20 cellular contexts compared by ENCODE assay signal in the genomic region with DNA sequence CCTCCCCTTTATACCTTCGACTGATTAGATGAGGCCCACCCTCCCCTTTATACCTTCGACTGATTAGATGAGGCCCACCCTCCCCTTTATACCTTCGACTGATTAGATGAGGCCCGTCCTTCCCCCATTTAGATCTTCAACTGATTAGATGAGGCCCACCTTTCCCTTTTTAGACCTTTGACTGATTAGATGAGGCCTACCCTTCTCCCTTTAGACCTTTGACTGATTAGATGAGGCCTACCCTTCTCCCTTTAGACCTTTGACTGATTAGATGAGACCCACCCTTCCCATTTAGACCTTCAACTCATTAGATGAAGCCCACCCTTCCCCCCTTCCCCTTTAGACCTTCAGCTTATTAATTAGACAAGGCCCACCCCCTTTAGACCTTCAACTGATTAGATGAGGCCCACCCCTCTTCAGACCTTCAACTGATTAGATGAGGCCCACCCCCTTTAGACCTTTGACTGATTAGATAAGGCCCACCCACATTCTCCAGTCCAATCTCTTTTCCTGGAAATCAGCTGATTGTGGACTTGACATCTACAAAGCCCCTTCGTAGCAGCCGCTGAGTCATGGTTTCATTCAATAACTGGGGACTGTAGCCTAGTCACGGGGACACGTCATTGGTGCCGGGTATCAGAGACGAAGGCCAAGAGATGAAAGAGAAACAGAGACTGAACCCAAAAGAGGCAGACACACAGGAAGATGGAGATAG. TPM values are rescaled to one million over a fixed set of nuclear protein-coding genes. Genes with fewer than 3 reads are reported as not detected.
DNase-seq lines count a peak whose midpoint lies in the region; ATAC-seq, FAIRE-seq and TF ChIP-seq lines count a peak whose summit lies in the region.
"Had no signal": no experiment of that assay in that cellular context is flagged by ENCODE, and none has a peak within 500 bp of the region (broad histone marks: within the 10 kb centered on the region; RNA-seq: fewer than 3 reads in every experiment).

No MANE protein-coding gene starts in this region.

- FAIRE-seq in pancreas (lab: Jason Lieb, UNC): no peak
- FAIRE-seq: HTR-8/SVneo had no signal

- H3K27ac Mint-ChIP-seq in activated CD4-positive, alpha-beta T cell treated with anti-CD3 and anti-CD28 coated beads for 36 hours: no peak overlapping the region
- H3K27ac Mint-ChIP-seq in CD14-positive monocyte (peak overlapping the region in 6 of 7 donors; percentile 40 to 73 (median 59)), natural killer cell (no peak overlapping the region)
- no peak overlapping the region for H3K27ac Mint-ChIP-seq in activated T-helper 17 cell treated with anti-CD3 and anti-CD28 coated beads, Interleukin-2, amount 50 U/mL, for 72 hours
- H3K27ac Mint-ChIP-seq: CD8-positive, alpha-beta memory T cell had no signal

- 81 to 83% methylated on average over 10 of the region's 10 CpGs for WGBS in pancreas, 2 donors

- POLR2A ChIA-PET in activated CD4-positive, alpha-beta T cell treated with anti-CD3 and anti-CD28 coated beads for 36 hours (lab: Charles Lee): no interaction called here

- ATAC-seq in activated CD4-positive, alpha-beta T cell treated with anti-CD3 and anti-CD28 coated beads for 36 hours: peak; percentile 16
- peak; percentile 59 for ATAC-seq in activated T-helper 17 cell treated with anti-CD3 and anti-CD28 coated beads, Interleukin-2, amount 50 U/mL, for 72 hours (replicated peaks)
- ATAC-seq in natural killer cell (peak in 1 of 3 donors; percentile 34), pancreas (no peak), upper lobe of right lung (no peak)

- H3K4me3 ChIP-seq in pancreas (no peak overlapping the region), upper lobe of right lung (no peak overlapping the region)

- CTCF ChIA-PET in activated CD4-positive, alpha-beta T cell treated with anti-CD3 and anti-CD28 coated beads for 36 hours (lab: Charles Lee): no interaction called here

- H3K27ac ChIP-seq in pancreas: no peak overlapping the region
- H3K27ac ChIP-seq in upper lobe of right lung: no peak overlapping the region
- H3K27ac ChIP-seq: HL-60 had no signal

- no peaks in the 10 kb centered on the region for H3K27me3 ChIP-seq in pancreas
- H3K27me3 ChIP-seq in upper lobe of right lung: no peaks in the 10 kb centered on the region

- H3K36me3 ChIP-seq in pancreas: no peaks in the 10 kb centered on the region
- H3K36me3 ChIP-seq in upper lobe of right lung: no peaks in the 10 kb centered on the region

- no peak for DNase-seq in activated CD4-positive, alpha-beta T cell treated with anti-CD3 and anti-CD28 coated beads for 36 hours
- DNase-seq in activated CD4-positive, alpha-beta T cell treated with anti-CD3 and anti-CD28 coated beads, Interleukin-2, amount 50 U/mL, for 1 hour: no peak
- no peak for DNase-seq in CD14-positive monocyte (ENCODE audit: low spot score)
- DNase-seq in natural killer cell: peak; percentile 23
- no peak for DNase-seq in GM10266 (ENCODE audit: extremely low spot score)
- DNase-seq in pancreas: no peak
- no peak for DNase-seq in upper lobe of right lung
- DNase-seq: 8988T; CD8-positive, alpha-beta memory T cell; DMS79 treated with DMSO at 0.1 percent for 48 hours; HCEC 1CT; NCI-H1417 treated with DMSO at 0.1 percent for 48 hours; NCI-H2029 treated with DMSO at 0.1 percent for 48 hours; NCI-H748 treated with DMSO at 0.1 percent for 48 hours; OCI-M1 had no signal

- H3K27me3 Mint-ChIP-seq in activated CD4-positive, alpha-beta T cell treated with anti-CD3 and anti-CD28 coated beads for 36 hours: no peaks in the 10 kb centered on the region
- H3K27me3 Mint-ChIP-seq in CD14-positive monocyte (ENCODE audit: low read depth in 3 of 3) (peaks cover 0 to 5% (median 0%) of the 10 kb centered on the region in 3 donors), natural killer cell (ENCODE audit: low read depth in 2 of 2) (no peaks in the 10 kb centered on the region)
- no peaks in the 10 kb centered on the region for H3K27me3 Mint-ChIP-seq in activated T-helper 17 cell treated with anti-CD3 and anti-CD28 coated beads, Interleukin-2, amount 50 U/mL, for 72 hours

- TF ChIP-seq CTCF in CD14-positive monocyte (IDR thresholded peaks at IDR 0.05) (no peak), natural killer cell (IDR thresholded peaks at IDR 0.05) (no peak), GM10266 (IDR thresholded peaks at IDR 0.05; ENCODE audit: control insufficient read depth, insufficient read depth, low read depth, missing control alignments) (no peak), pancreas (IDR thresholded peaks at IDR 0.05) (no peak), upper lobe of right lung (IDR thresholded peaks at IDR 0.05) (no peak)

- H3K4me1 ChIP-seq in pancreas (no peaks in the 10 kb centered on the region), upper lobe of right lung (no peaks in the 10 kb centered on the region)

- H3K36me3 Mint-ChIP-seq in activated CD4-positive, alpha-beta T cell treated with anti-CD3 and anti-CD28 coated beads for 36 hours (ENCODE audit: low read depth): no peaks in the 10 kb centered on the region
- peaks cover 83 to 96% of the 10 kb centered on the region in 2 donors for H3K36me3 Mint-ChIP-seq in CD14-positive monocyte
- no peaks in the 10 kb centered on the region for H3K36me3 Mint-ChIP-seq in activated T-helper 17 cell treated with anti-CD3 and anti-CD28 coated beads, Interleukin-2, amount 50 U/mL, for 72 hours (ENCODE audit: low read depth)
- no peaks in the 10 kb centered on the region for H3K36me3 Mint-ChIP-seq in natural killer cell

- peaks cover 3% of the 10 kb centered on the region for H3K9me3 Mint-ChIP-seq in activated CD4-positive, alpha-beta T cell treated with anti-CD3 and anti-CD28 coated beads for 36 hours (ENCODE audit: low read depth)
- H3K9me3 Mint-ChIP-seq in CD14-positive monocyte (peaks cover 17 to 23% (median 18%) of the 10 kb centered on the region in 7 donors), natural killer cell (peaks cover 0 to 7% of the 10 kb centered on the region in 2 donors)
- no peaks in the 10 kb centered on the region for H3K9me3 Mint-ChIP-seq in activated T-helper 17 cell treated with anti-CD3 and anti-CD28 coated beads, Interleukin-2, amount 50 U/mL, for 72 hours

- intact Hi-C loops in activated CD4-positive, alpha-beta T cell treated with anti-CD3 and anti-CD28 coated beads for 36 hours (cut with DNase I, micrococcal nuclease): no loop called here
- intact Hi-C loops in CD14-positive monocyte (cut with micrococcal nuclease) (loop anchor here in 1 of 2 donors (5.0 kb wide), 1 partner anchor 35 kb away; no protein-coding TSS in a partner anchor), natural killer cell (cut with micrococcal nuclease) (no loop called here), pancreas (cut with DNase I) (no loop called here), upper lobe of right lung (cut with DNase I) (no loop called here)

- no peaks in the 10 kb centered on the region for H3K4me1 Mint-ChIP-seq in activated CD4-positive, alpha-beta T cell treated with anti-CD3 and anti-CD28 coated beads for 36 hours
- H3K4me1 Mint-ChIP-seq in CD14-positive monocyte: peaks cover 6% of the 10 kb centered on the region
- peaks cover 5% of the 10 kb centered on the region for H3K4me1 Mint-ChIP-seq in activated T-helper 17 cell treated with anti-CD3 and anti-CD28 coated beads, Interleukin-2, amount 50 U/mL, for 72 hours
- no peaks in the 10 kb centered on the region for H3K4me1 Mint-ChIP-seq in natural killer cell
- H3K4me1 Mint-ChIP-seq: CD8-positive, alpha-beta memory T cell had no signal

- no peak overlapping the region for H3K4me3 Mint-ChIP-seq in activated CD4-positive, alpha-beta T cell treated with anti-CD3 and anti-CD28 coated beads for 36 hours
- no peak overlapping the region for H3K4me3 Mint-ChIP-seq in CD14-positive monocyte
- H3K4me3 Mint-ChIP-seq in activated T-helper 17 cell treated with anti-CD3 and anti-CD28 coated beads, Interleukin-2, amount 50 U/mL, for 72 hours: no peak overlapping the region
- H3K4me3 Mint-ChIP-seq in natural killer cell: no peak overlapping the region
- H3K4me3 Mint-ChIP-seq: CD8-positive, alpha-beta memory T cell had no signal

- H3K9me3 ChIP-seq in pancreas (no peaks in the 10 kb centered on the region), upper lobe of right lung (no peaks in the 10 kb centered on the region)

RNA-seq across cellular contexts. Expression of a gene that starts 28.8 kb away (rescaled TPM):
- under 1 TPM; 0.37 to 0.63 TPM for total RNA-seq in activated CD4-positive, alpha-beta T cell treated with anti-CD3 and anti-CD28 coated beads for 36 hours
- 10 to 100 TPM in 1 of 2 donors, 1 to 10 TPM in 1; 4.4 to 12.0 TPM for polyA plus RNA-seq in CD14-positive monocyte
- 1 to 10 TPM in 1 of 2 donors, under 1 TPM in 1; 0.52 to 1.2 TPM for total RNA-seq in activated T-helper 17 cell treated with anti-CD3 and anti-CD28 coated beads, Interleukin-2, amount 50 U/mL, for 72 hours
- total RNA-seq in natural killer cell: 10 to 100 TPM in 1 of 3 donors, 1 to 10 TPM in 2; 3.3 to 97.9 (median 4.4) TPM
- total RNA-seq in pancreas: 1 to 10 TPM in 4 of 6 donors, under 1 TPM in 2; 0.57 to 3.1 (median 1.5) TPM
- polyA plus RNA-seq in pancreas: 1 to 10 TPM; 5.8 to 7.6 TPM
- 43.0 TPM for total RNA-seq in upper lobe of right lung
- total RNA-seq: G401, RPMI7951 had no signal
- polyA plus RNA-seq: CD8-positive, alpha-beta memory T cell had no signal

RNA-seq across cellular contexts. Expression of a gene that starts 39.2 kb away (rescaled TPM):
- under 1 TPM; 0.18 to 0.30 TPM for total RNA-seq in activated CD4-positive, alpha-beta T cell treated with anti-CD3 and anti-CD28 coated beads for 36 hours
- polyA plus RNA-seq in CD14-positive monocyte (100 to 1,000 TPM in 1 of 2 donors, 10 to 100 TPM in 1; 73.8 to 125 TPM), pancreas (1 to 10 TPM; 1.7 to 1.8 TPM)
- total RNA-seq in activated T-helper 17 cell treated with anti-CD3 and anti-CD28 coated beads, Interleukin-2, amount 50 U/mL, for 72 hours: under 1 TPM; 0.13 to 0.34 TPM
- total RNA-seq in natural killer cell (10 to 100 TPM in 1 of 3 donors, 1 to 10 TPM in 2; 2.6 to 13.3 (median 5.9) TPM), pancreas (1 to 10 TPM in 3 of 6 donors, under 1 TPM in 3; 0.28 to 9.8 (median 1.4) TPM), upper lobe of right lung (34.0 TPM)
- polyA plus RNA-seq: CD8-positive, alpha-beta memory T cell had no signal

Comparison
In these comparisons a context has a peak if more than half of its experiments do, and no peak if none do; other contexts are left out.
1. ATAC-seq: peak in activated CD4-positive, alpha-beta T cell treated with anti-CD3 and anti-CD28 coated beads for 36 hours (single experiment) and activated T-helper 17 cell treated with anti-CD3 and anti-CD28 coated beads, Interleukin-2, amount 50 U/mL, for 72 hours (single experiment); none in pancreas (0 of 4) and upper lobe of right lung (single experiment).
2. H3K27ac Mint-ChIP-seq: peak in CD14-positive monocyte (6 of 7); none in activated CD4-positive, alpha-beta T cell treated with anti-CD3 and anti-CD28 coated beads for 36 hours (single experiment), activated T-helper 17 cell treated with anti-CD3 and anti-CD28 coated beads, Interleukin-2, amount 50 U/mL, for 72 hours (single experiment) and natural killer cell (0 of 2).